8 cellular contexts compared by ENCODE assay signal in the genomic region with DNA sequence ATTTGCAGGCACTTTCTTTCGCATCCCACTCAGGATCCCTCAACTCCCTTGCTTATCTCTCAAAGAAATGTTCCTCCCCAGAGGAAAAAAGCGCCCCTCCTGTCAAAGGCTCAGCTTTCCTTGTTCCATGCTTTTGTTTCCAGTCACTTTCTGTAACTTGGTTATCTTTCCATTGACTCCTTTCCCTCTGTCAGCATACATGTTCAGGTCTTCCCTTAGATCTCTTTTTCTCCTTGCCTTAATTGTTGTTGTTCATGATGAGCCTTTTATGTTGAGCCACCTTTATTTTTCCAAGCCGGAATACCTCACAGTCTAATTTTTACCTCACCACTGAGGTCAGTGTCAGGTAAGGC. TPM values are rescaled to one million over a fixed set of nuclear protein-coding genes. Genes with fewer than 3 reads are reported as not detected.
A peak's percentile ranks its signal among the peaks of the same experiment; 100 is the strongest.
DNase-seq lines count a peak whose midpoint lies in the region; ATAC-seq and TF ChIP-seq lines count a peak whose summit lies in the region.

No MANE protein-coding gene starts in this region.

- no peak for DNase-seq in T-helper 2 cell treated with Interferon-gamma antibody and Interleukin-4, amounts not matched to agents 5 μg/mL and 100 μg/mL, for 36 hours (ENCODE audit: low spot score)
- DNase-seq in T-helper 2 cell (no peak), kidney epithelial cell (ENCODE audit: low read depth) (no peak), CD1c-positive myeloid dendritic cell (ENCODE audit: extremely low spot score) (no peak), DMS79 treated with DMSO at 0.1 percent for 48 hours (lab: John Stamatoyannopoulos, UW) (no peak)
- no peak for DNase-seq in activated CD8-positive, alpha-beta memory T cell treated with anti-CD3 and anti-CD28 coated beads for 24 hours

- no peak for TF ChIP-seq CTCF in kidney epithelial cell (IDR thresholded peaks at IDR 0.05; ENCODE audit: insufficient read depth, low read length, poor library complexity, severe bottlenecking)

- peaks cover 22% of the 10 kb centered on the region for H3K4me1 Mint-ChIP-seq in T-helper 2 cell treated with Interferon-gamma antibody and Interleukin-4, amounts not matched to agents 5 μg/mL and 100 μg/mL, for 36 hours (ENCODE audit: low read depth)
- peaks cover 14% of the 10 kb centered on the region for H3K4me1 Mint-ChIP-seq in activated T-helper 17 cell treated with anti-CD3 and anti-CD28 coated beads, Interleukin-2, amount 50 U/mL, for 72 hours

- H3K4me3 ChIP-seq in kidney epithelial cell (ENCODE audit: low read depth, low read length) = peak overlapping the region; percentile 76
- peak overlapping the region; percentile 77 to 78 for H3K4me3 ChIP-seq in stomach smooth muscle (ENCODE audit: low read length in 2 of 2)

- no peaks in the 10 kb centered on the region for H3K9me3 ChIP-seq in stomach smooth muscle (ENCODE audit: control insufficient read depth in 2 of 2, low read length in 2 of 2)

- H3K27ac Mint-ChIP-seq in T-helper 2 cell treated with Interferon-gamma antibody and Interleukin-4, amounts not matched to agents 5 μg/mL and 100 μg/mL, for 36 hours = peak overlapping the region; percentile 1
- peak overlapping the region; percentile 88 for H3K27ac Mint-ChIP-seq in activated T-helper 17 cell treated with anti-CD3 and anti-CD28 coated beads, Interleukin-2, amount 50 U/mL, for 72 hours

- H3K9ac ChIP-seq in stomach smooth muscle (ENCODE audit: low read length in 2 of 2) = peak overlapping the region; percentile 60 to 77

- no peaks in the 10 kb centered on the region for H3K27me3 ChIP-seq in kidney epithelial cell (ENCODE audit: control insufficient read depth, insufficient read depth, low read length)
- no peaks in the 10 kb centered on the region for H3K27me3 ChIP-seq in stomach smooth muscle (ENCODE audit: control insufficient read depth in 1 of 2, insufficient read depth in 2 of 2, low read length in 2 of 2)

- H3K27ac ChIP-seq in stomach smooth muscle (ENCODE audit: low read length) = no peak overlapping the region

- H3K4me3 Mint-ChIP-seq in T-helper 2 cell treated with Interferon-gamma antibody and Interleukin-4, amounts not matched to agents 5 μg/mL and 100 μg/mL, for 36 hours = peak overlapping the region; percentile 86
- peak overlapping the region; percentile 83 for H3K4me3 Mint-ChIP-seq in activated T-helper 17 cell treated with anti-CD3 and anti-CD28 coated beads, Interleukin-2, amount 50 U/mL, for 72 hours

- H3K9me3 Mint-ChIP-seq in T-helper 2 cell treated with Interferon-gamma antibody and Interleukin-4, amounts not matched to agents 5 μg/mL and 100 μg/mL, for 36 hours = no peaks in the 10 kb centered on the region
- H3K9me3 Mint-ChIP-seq in activated T-helper 17 cell treated with anti-CD3 and anti-CD28 coated beads, Interleukin-2, amount 50 U/mL, for 72 hours = no peaks in the 10 kb centered on the region

- H3K4me1 ChIP-seq in stomach smooth muscle (ENCODE audit: control insufficient read depth, insufficient read depth, low read length) = peaks cover 8% of the 10 kb centered on the region

- no peaks in the 10 kb centered on the region for H3K36me3 ChIP-seq in kidney epithelial cell (ENCODE audit: control insufficient read depth, insufficient read depth, low read length)
- no peaks in the 10 kb centered on the region for H3K36me3 ChIP-seq in stomach smooth muscle (ENCODE audit: control insufficient read depth in 2 of 2, insufficient read depth in 2 of 2, low read length in 2 of 2)

- no peaks in the 10 kb centered on the region for H3K27me3 Mint-ChIP-seq in T-helper 2 cell treated with Interferon-gamma antibody and Interleukin-4, amounts not matched to agents 5 μg/mL and 100 μg/mL, for 36 hours (ENCODE audit: low read depth)
- H3K27me3 Mint-ChIP-seq in activated T-helper 17 cell treated with anti-CD3 and anti-CD28 coated beads, Interleukin-2, amount 50 U/mL, for 72 hours = no peaks in the 10 kb centered on the region

- H3K36me3 Mint-ChIP-seq in T-helper 2 cell treated with Interferon-gamma antibody and Interleukin-4, amounts not matched to agents 5 μg/mL and 100 μg/mL, for 36 hours (ENCODE audit: low read depth) = peaks cover 9% of the 10 kb centered on the region
- H3K36me3 Mint-ChIP-seq in activated T-helper 17 cell treated with anti-CD3 and anti-CD28 coated beads, Interleukin-2, amount 50 U/mL, for 72 hours (ENCODE audit: low read depth) = peaks cover 21% of the 10 kb centered on the region

- ATAC-seq in activated T-helper 17 cell treated with anti-CD3 and anti-CD28 coated beads, Interleukin-2, amount 50 U/mL, for 72 hours (replicated peaks) = no peak

RNA-seq across cellular contexts. Expression of a gene that starts 46.5 kb away (rescaled TPM):
- not detected for total RNA-seq in activated T-helper 17 cell treated with anti-CD3 and anti-CD28 coated beads, Interleukin-2, amount 50 U/mL, for 72 hours
- not detected in 2 replicates for total RNA-seq in kidney epithelial cell
